12 cellular contexts compared by ENCODE assay signal in genomic region chr9:86943223-86943870, GRCh38. TPM values are rescaled to one million over a fixed set of nuclear protein-coding genes. Genes with fewer than 3 reads are reported as not detected.
A peak's percentile ranks its signal among the peaks of the same experiment; 100 is the strongest.
DNase-seq lines count a peak whose midpoint lies in the region; ATAC-seq lines count a peak whose summit lies in the region.
"Had no signal": no experiment of that assay in that cellular context is flagged by ENCODE, and none has a peak within 500 bp of the region (broad histone marks: within the 10 kb centered on the region; RNA-seq: fewer than 3 reads in every experiment).

No MANE protein-coding gene starts in this region.

- no peak for ATAC-seq in GM18520 (IDR thresholded peaks at IDR 0.05; ENCODE audit: unreplicated experiment)

- H3K36me3 ChIP-seq in HUES48 (ENCODE audit: control insufficient read depth, insufficient read depth, low read length) (no peaks in the 10 kb centered on the region), adipocyte (ENCODE audit: control insufficient read depth, insufficient read depth, low read length, severe bottlenecking) (peaks cover 8% of the 10 kb centered on the region), skeletal muscle satellite cell (ENCODE audit: insufficient read depth, low read length) (peaks cover 10% of the 10 kb centered on the region)

- H3K27ac Mint-ChIP-seq in immature natural killer cell, result no peak overlapping the region
- H3K27ac Mint-ChIP-seq: dendritic cell treated with granulocyte-macrophage colony-stimulating factor and Interleukin-4, amounts not matched to agents 40 ng/mL and 50 ng/mL, for 4 days had no signal

- H3K27ac ChIP-seq in HUES48 (ENCODE audit: low read depth, low read length), result peak overlapping the region; percentile 74

- H3K27me3 Mint-ChIP-seq in immature natural killer cell (ENCODE audit: low read depth in 3 of 3), result peaks cover 11 to 37% (median 32%) of the 10 kb centered on the region in 3 donors

- H3K27me3 ChIP-seq in HUES48 (ENCODE audit: control insufficient read depth, insufficient read depth, low read length) (peaks cover 71% of the 10 kb centered on the region), adipocyte (replicated peaks; ENCODE audit: control insufficient read depth, insufficient read depth, low read length) (no peaks in the 10 kb centered on the region), skeletal muscle satellite cell (ENCODE audit: control insufficient read depth, insufficient read depth, low read length) (no peaks in the 10 kb centered on the region)

- H3K36me3 Mint-ChIP-seq in immature natural killer cell, result no peaks in the 10 kb centered on the region

- H3K4me1 ChIP-seq in HUES48 (ENCODE audit: control insufficient read depth, insufficient read depth, low read length) (peaks cover 52% of the 10 kb centered on the region), adipocyte (ENCODE audit: control insufficient read depth, insufficient read depth, low read length) (peaks cover 22% of the 10 kb centered on the region), skeletal muscle satellite cell (ENCODE audit: control insufficient read depth, insufficient read depth, low read length) (peaks cover 13% of the 10 kb centered on the region)

- H3K9ac ChIP-seq in HUES48 (ENCODE audit: low read depth, low read length) (no peak overlapping the region), adipocyte (ENCODE audit: low read length) (peak overlapping the region; percentile 100), skeletal muscle satellite cell (ENCODE audit: low read depth, low read length) (peak overlapping the region; percentile 5)

- peak overlapping the region; percentile 98 for H3K4me2 ChIP-seq in skeletal muscle satellite cell (ENCODE audit: low read length)

- DNase-seq in adipocyte (ENCODE audit: low read depth) (peak; percentile 56), kidney glomerular epithelial cell (lab: John Stamatoyannopoulos, UW) (peak; percentile 17), SK-N-DZ (ENCODE audit: low spot score) (no peak), immature natural killer cell (no peak)
- DNase-seq in stimulated activated CD4-positive, alpha-beta T cell treated with anti-CD3 and anti-CD28 coated beads, Interleukin-4, amount 100 ng/mL, for 1 hour, result no peak
- DNase-seq: DMS 273 treated with DMSO at 0.1 percent for 48 hours, MM.1S had no signal

- H3K9me3 ChIP-seq in HUES48 (ENCODE audit: control insufficient read depth, insufficient read depth, low read length) (no peaks in the 10 kb centered on the region), adipocyte (ENCODE audit: control insufficient read depth, low read length) (no peaks in the 10 kb centered on the region), skeletal muscle satellite cell (replicated peaks; ENCODE audit: low read length) (no peaks in the 10 kb centered on the region)

- H3K4me3 Mint-ChIP-seq in immature natural killer cell, result no peak overlapping the region
- H3K4me3 Mint-ChIP-seq: dendritic cell treated with granulocyte-macrophage colony-stimulating factor and Interleukin-4, amounts not matched to agents 40 ng/mL and 50 ng/mL, for 4 days had no signal

- no peaks in the 10 kb centered on the region for H3K9me3 Mint-ChIP-seq in immature natural killer cell
- H3K9me3 Mint-ChIP-seq: dendritic cell treated with granulocyte-macrophage colony-stimulating factor and Interleukin-4, amounts not matched to agents 40 ng/mL and 50 ng/mL, for 4 days had no signal

- H3K4me3 ChIP-seq in HUES48 (ENCODE audit: low read depth, low read length) (peak overlapping the region; percentile 36; the same call in 1 of the 2 replicates), adipocyte (ENCODE audit: low read length) (peak overlapping the region; percentile 100), skeletal muscle satellite cell (ENCODE audit: low read length) (peak overlapping the region; percentile 97)

- peaks cover 11 to 20% of the 10 kb centered on the region in 2 donors for H3K4me1 Mint-ChIP-seq in immature natural killer cell

RNA-seq across cellular contexts. Expression of gene GAS1, which starts 4.0 kb away (rescaled TPM):
- total RNA-seq in skeletal muscle satellite cell (2012; rRNA removed), result 2.0 and 5.5 TPM in 2 replicates
- polyA plus RNA-seq in SK-N-DZ (2014; cell fraction: cytosol; rRNA removed), result 3.0 and 4.3 TPM in 2 replicates
- 2.7 and 3.0 TPM in 2 replicates for polyA plus RNA-seq in SK-N-DZ (2014; cell fraction: nucleus; rRNA removed)
- 1 to 10 TPM; 1.4 to 3.9 (median 3.4) TPM for polyA plus RNA-seq in immature natural killer cell
- total RNA-seq: OCI-LY7 had no signal

Comparison
In these comparisons a context has a peak if more than half of its experiments do, and no peak if none do; other contexts are left out.
1. H3K4me3 ChIP-seq: peak in every context shown above with its lines; median percentile 100 in adipocyte; 97 in skeletal muscle satellite cell; 36 in HUES48.
2. DNase-seq: peak in adipocyte (single experiment) and kidney glomerular epithelial cell (single experiment); none in SK-N-DZ (single experiment), stimulated activated CD4-positive, alpha-beta T cell treated with anti-CD3 and anti-CD28 coated beads, Interleukin-4, amount 100 ng/mL, for 1 hour (single experiment) and immature natural killer cell (0 of 3).